Comparison of ENCODE assay signal across 18 cellular contexts in the genomic region with DNA sequence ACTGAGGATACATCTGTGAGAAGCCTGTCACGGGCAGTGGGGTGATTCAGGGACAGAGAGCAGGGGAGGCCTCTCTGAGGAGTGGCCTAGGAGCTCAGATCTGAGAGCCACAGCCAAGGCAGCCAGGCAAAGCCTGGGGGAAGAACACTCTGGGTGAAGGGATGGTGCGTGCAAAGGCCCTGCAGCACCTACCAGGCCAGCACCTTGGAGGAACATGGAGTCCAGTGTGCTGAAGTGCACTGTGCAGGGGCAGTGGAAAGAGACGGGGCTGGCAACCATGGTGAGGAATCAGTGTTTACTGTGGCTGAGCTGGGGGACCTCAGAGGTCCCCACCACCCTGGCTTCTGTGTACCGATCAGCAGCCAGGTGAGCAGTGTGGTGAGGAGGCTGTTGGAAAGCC. TPM values are rescaled to one million over a fixed set of nuclear protein-coding genes. Genes with fewer than 3 reads are reported as not detected.
"Had no signal": no experiment of that assay in that cellular context is flagged by ENCODE, and none has a peak within 500 bp of the region (broad histone marks: within the 10 kb centered on the region; RNA-seq: fewer than 3 reads in every experiment).

No MANE protein-coding gene starts in this region.

- H3K27me3 ChIP-seq: spleen, stomach had no signal

- FAIRE-seq: bronchial epithelial cell, TTC549 had no signal

- DNase-seq: activated B cell treated with CpG ODN at 0.5 μM for 24 hours; activated CD4-positive, alpha-beta T cell treated with anti-CD3 and anti-CD28 coated beads for 48 hours; activated effector memory CD4-positive, alpha-beta T cell treated with anti-CD3 and anti-CD28 coated beads, Interleukin-2, amount 50 U/mL, for 16 hours; activated naive CD8-positive, alpha-beta T cell treated with anti-CD3 and anti-CD28 coated beads, Interleukin-2, amount 50 U/mL, for 24 hours; aorta; dermis blood vessel endothelial cell; effector memory CD8-positive, alpha-beta T cell; foreskin melanocyte; mesenchymal stem cell; spleen had no signal

- H3K4me3 ChIP-seq: prostate gland, spleen, stomach, thoracic aorta had no signal

- H3K9me3 Mint-ChIP-seq: activated B cell treated with CpG ODN at 0.5 μM for 24 hours; activated naive CD8-positive, alpha-beta T cell treated with anti-CD3 and anti-CD28 coated beads, Interleukin-2, amount 50 U/mL, for 24 hours; effector memory CD8-positive, alpha-beta T cell; nephron had no signal

- H3K36me3 ChIP-seq: prostate gland, thoracic aorta had no signal

- H3K27ac ChIP-seq: epithelial cell of prostate, prostate gland, spleen, stomach, thoracic aorta had no signal

- H3K9me3 ChIP-seq: prostate gland, spleen, stomach, thoracic aorta had no signal

- H3K4me1 ChIP-seq: prostate gland, spleen had no signal

- ATAC-seq: activated naive CD8-positive, alpha-beta T cell treated with anti-CD3 and anti-CD28 coated beads, Interleukin-2, amount 50 U/mL, for 24 hours; effector memory CD8-positive, alpha-beta T cell; sciatic nerve had no signal

- H3K27ac Mint-ChIP-seq: activated B cell treated with CpG ODN at 0.5 μM for 24 hours; activated naive CD8-positive, alpha-beta T cell treated with anti-CD3 and anti-CD28 coated beads, Interleukin-2, amount 50 U/mL, for 24 hours; nephron had no signal

RNA-seq across cellular contexts. Expression of a gene that starts 48.0 kb away (rescaled TPM):
- total RNA-seq: bronchial epithelial cell had no signal
